ENCODE assay signal across 1 cellular context in genomic region chr19:18519962-18520847, GRCh38.
A peak's percentile ranks its signal among the peaks of the same experiment; 100 is the strongest.
TF ChIP-seq lines count a peak whose summit lies in the region.

No MANE protein-coding gene starts in this region.

TF ChIP-seq in HCT116, 20 proteins besides CTCF, POLR2A, EP300 and RAD21 (continued from another document):
- TF ChIP-seq ELF1 (IDR thresholded peaks at IDR 0.05; ENCODE audit: borderline replicate concordance, low read depth): no peak
- TF ChIP-seq YY1 (IDR thresholded peaks at IDR 0.05; ENCODE audit: extremely low read depth, insufficient replicate concordance, low read depth, low read length): peak; percentile 3
- TF ChIP-seq CEBPB (IDR thresholded peaks at IDR 0.05; ENCODE audit: low read depth): no peak
- no peak for TF ChIP-seq ATF3 (IDR thresholded peaks at IDR 0.05)
- TF ChIP-seq SRF (IDR thresholded peaks at IDR 0.05; ENCODE audit: low read depth): no peak
- 0 out of 2 replicates have a peak, but pooled peaks have one; percentile 43 for TF ChIP-seq EGR1 (IDR thresholded peaks at IDR 0.05; ENCODE audit: low read depth)
- no peak for TF ChIP-seq CBX3 (IDR thresholded peaks at IDR 0.05; ENCODE audit: low read depth)
- no peak; the same call in 1 of the 2 replicates for TF ChIP-seq SP1 (IDR thresholded peaks at IDR 0.05; ENCODE audit: low read depth)
- TF ChIP-seq FOSL1 (IDR thresholded peaks at IDR 0.05; ENCODE audit: low read depth): no peak
